In the genomic region with DNA sequence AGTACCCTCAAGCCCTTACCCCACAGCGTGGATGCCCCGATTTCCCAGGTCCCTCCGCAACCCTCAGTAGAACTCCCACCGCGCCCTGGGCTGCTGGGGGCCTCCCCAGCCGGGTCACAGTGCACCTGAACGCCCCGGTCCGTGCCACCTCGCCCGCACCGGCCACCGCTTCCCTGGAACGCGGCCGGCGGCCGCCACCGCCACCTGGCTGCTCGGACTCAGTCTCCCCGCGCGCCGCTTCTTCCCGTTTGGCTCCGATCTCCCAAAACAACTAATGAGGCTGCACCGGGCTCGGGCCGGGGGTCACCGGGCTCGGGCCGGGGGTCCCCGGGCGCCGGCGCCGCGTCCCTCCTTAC, we compare ENCODE assay signal across 8 cellular contexts. TPM values are rescaled to one million over a fixed set of nuclear protein-coding genes. Genes with fewer than 3 reads are reported as not detected.
DNase-seq lines count a peak whose midpoint lies in the region; ATAC-seq, FAIRE-seq and TF ChIP-seq lines count a peak whose summit lies in the region.

No MANE protein-coding gene starts in this region.

- H3K36me3 ChIP-seq in BE2C (peaks cover 6% of the 10 kb centered on the region), astrocyte (ENCODE audit: insufficient read depth, low read length) (no peaks in the 10 kb centered on the region)

- intact Hi-C loops in left colon (cut with DNase I, micrococcal nuclease) = no loop called here

- peak overlapping the region; percentile 79 for H3K4me3 Mint-ChIP-seq in astrocyte (ENCODE audit: unreplicated experiment)

- peaks cover 22% of the 10 kb centered on the region for H3K27me3 Mint-ChIP-seq in astrocyte (ENCODE audit: low read depth, unreplicated experiment)

- H3K9me3 ChIP-seq in BE2C (no peaks in the 10 kb centered on the region), astrocyte (ENCODE audit: insufficient read depth, low read depth, low read length) (no peaks in the 10 kb centered on the region)

- H3K27ac ChIP-seq in astrocyte (ENCODE audit: low read depth, low read length) (no peak overlapping the region), substantia nigra (ENCODE audit: low read depth, low read length, poor library complexity, severe bottlenecking) (peak overlapping the region; percentile 92)

- no peak for DNase-seq in BE2C
- DNase-seq in HFF-Myc (ENCODE audit: extremely low read depth, low read depth) = no peak
- DNase-seq in astrocyte (ENCODE audit: low read depth) = no peak
- DNase-seq in left colon = peak in 1 of 2 donors; percentile 62
- DNase-seq in substantia nigra (lab: John Stamatoyannopoulos, UW) = peak in 13 of 49 donors; percentile 14 to 70 (median 58)
- DNase-seq in DMS 273 (lab: John Stamatoyannopoulos, UW; ENCODE audit: unreplicated experiment) = no peak
- no peak for DNase-seq in NCI-H226
- no peak for DNase-seq in glomerular visceral epithelial cell (ENCODE audit: extremely low spot score)

- ATAC-seq in left colon = peak; percentile 40

- peaks cover 10% of the 10 kb centered on the region for H3K79me2 ChIP-seq in astrocyte (ENCODE audit: insufficient read depth, low read length)

- H3K36me3 Mint-ChIP-seq in astrocyte (ENCODE audit: low read depth, unreplicated experiment) = no peaks in the 10 kb centered on the region

- peak overlapping the region; percentile 97 for H3K4me2 ChIP-seq in astrocyte (ENCODE audit: low read length)

- H3K27ac Mint-ChIP-seq in astrocyte (ENCODE audit: unreplicated experiment) = no peak overlapping the region

- H3K4me1 Mint-ChIP-seq in astrocyte (ENCODE audit: low read depth, unreplicated experiment) = peaks cover 2% of the 10 kb centered on the region

- H3K9me3 Mint-ChIP-seq in astrocyte (ENCODE audit: unreplicated experiment) = no peaks in the 10 kb centered on the region

- peak overlapping the region; percentile 73 for H2AFZ ChIP-seq in astrocyte (ENCODE audit: low read depth, low read length)

- H4K20me1 ChIP-seq in astrocyte (ENCODE audit: insufficient read depth, low read length) = peaks cover 43% of the 10 kb centered on the region

- no peak for FAIRE-seq in astrocyte (lab: Jason Lieb, UNC)

- peak overlapping the region; percentile 92 for H3K4me3 ChIP-seq in BE2C (ENCODE audit: low read depth, low read length)
- peak overlapping the region; percentile 68 for H3K4me3 ChIP-seq in HFF-Myc (replicated peaks; ENCODE audit: low read depth, low read length)
- H3K4me3 ChIP-seq in astrocyte (ENCODE audit: insufficient read depth, low read depth, low read length) = peak overlapping the region; percentile 70

- H3K4me1 ChIP-seq in BE2C (peaks cover 3% of the 10 kb centered on the region; the same call in 1 of the 2 replicates), astrocyte (ENCODE audit: insufficient read depth, low read length) (peaks cover 20% of the 10 kb centered on the region)

- no peaks in the 10 kb centered on the region for H3K27me3 ChIP-seq in BE2C
- H3K27me3 ChIP-seq in astrocyte (ENCODE audit: insufficient read depth, low read length) = no peaks in the 10 kb centered on the region

- H3K9ac ChIP-seq in astrocyte (ENCODE audit: low read length) = peak overlapping the region; percentile 73

- no peak for TF ChIP-seq CTCF in BE2C (IDR thresholded peaks at IDR 0.05; ENCODE audit: low read depth, low read length)
- no peak for TF ChIP-seq CTCF in HFF-Myc (IDR thresholded peaks at IDR 0.05; ENCODE audit: low read depth, low read length, missing control alignments)
- TF ChIP-seq CTCF in astrocyte (IDR thresholded peaks at IDR 0.05; ENCODE audit: insufficient read depth, low read depth, low read length) = no peak

RNA-seq across cellular contexts. Expression of gene ITPK1, which starts 1.0 kb away (rescaled TPM):
- 68.1 TPM for polyA plus RNA-seq in BE2C (2012; ENCODE audit: insufficient read depth, insufficient read length, low read depth)
- total RNA-seq in astrocyte (11.2 and 13.0 TPM in 2 replicates), left colon (100 to 1,000 TPM; 138 to 142 TPM)
